ENCODE assay signal across 8 cellular contexts in the genomic region with DNA sequence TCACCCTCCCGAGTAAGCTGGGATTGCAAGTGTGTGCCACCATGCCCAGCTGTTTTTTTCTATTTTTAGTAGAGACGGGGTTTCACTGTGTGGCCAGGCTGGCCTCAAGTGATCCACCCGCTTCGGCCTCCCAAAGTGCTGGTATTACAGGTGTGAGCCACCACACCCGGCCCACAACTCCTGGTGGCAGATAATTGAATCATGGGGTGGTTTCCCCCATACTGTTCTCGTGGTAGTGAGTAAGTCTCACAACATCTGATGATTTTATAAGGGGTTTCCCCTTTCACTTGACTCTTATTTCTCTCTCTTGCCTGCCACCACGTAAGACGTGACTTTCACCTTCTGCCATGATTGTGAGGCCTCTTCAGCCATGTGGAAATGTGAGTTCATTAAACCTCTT.
DNase-seq lines count a peak whose midpoint lies in the region; ATAC-seq and TF ChIP-seq lines count a peak whose summit lies in the region.
"Not testable (repeated sequence)": the region's sequence is repeated elsewhere in the genome, so short reads cannot be mapped to it uniquely, and the experiment has no call there.

No MANE protein-coding gene starts in this region.

- not testable (repeated sequence) for H3K4me3 Mint-ChIP-seq in activated naive CD8-positive, alpha-beta T cell treated with anti-CD3 and anti-CD28 coated beads, Interleukin-2, amount 50 U/mL, for 24 hours; nephron

- not testable (repeated sequence) for H3K4me1 Mint-ChIP-seq in activated naive CD8-positive, alpha-beta T cell treated with anti-CD3 and anti-CD28 coated beads, Interleukin-2, amount 50 U/mL, for 24 hours
- H3K4me1 Mint-ChIP-seq in nephron = peaks cover 42% of the 10 kb centered on the region

- not testable (repeated sequence) for H3K9me3 Mint-ChIP-seq in activated naive CD8-positive, alpha-beta T cell treated with anti-CD3 and anti-CD28 coated beads, Interleukin-2, amount 50 U/mL, for 24 hours; nephron

- in situ Hi-C loops in transverse colon (cut with MboI; ENCODE audit: low pct_ligation_motif_present in 1 of 4, low pct_unique_long_range_greater_than_20kb in 1 of 4, low sequenced_read_pairs in 3 of 4) = not testable (repeated sequence)

- ATAC-seq in activated naive CD8-positive, alpha-beta T cell treated with anti-CD3 and anti-CD28 coated beads, Interleukin-2, amount 50 U/mL, for 24 hours = peak; percentile 92
- ATAC-seq in foreskin keratinocyte = peak; percentile 28

- not testable (repeated sequence) for H3K36me3 ChIP-seq in HUES48 (ENCODE audit: control insufficient read depth, insufficient read depth, low read length); transverse colon

- DNase-seq in activated CD8-positive, alpha-beta memory T cell treated with anti-CD3 and anti-CD28 coated beads, Interleukin-2, amount 50 U/mL, for 48 hours = peak; percentile 65
- peak; percentile 48 for DNase-seq in activated naive CD8-positive, alpha-beta T cell treated with anti-CD3 and anti-CD28 coated beads, Interleukin-2, amount 50 U/mL, for 24 hours
- DNase-seq in foreskin keratinocyte = not testable (repeated sequence)
- peak; percentile 12 to 37 (median 23) for DNase-seq in stimulated activated CD4-positive, alpha-beta T cell treated with anti-CD3 and anti-CD28 coated beads, Interleukin-12 subunit alpha, Interleukin-12 subunit beta, amount 100 ng/mL, for 48 hours (ENCODE audit: low read depth in 2 of 3, low spot score in 1 of 3)
- DNase-seq in stimulated activated CD8-positive, alpha-beta memory T cell treated with anti-CD3 and anti-CD28 coated beads, Interleukin-7, amount 100 ng/mL, for 48 hours (ENCODE audit: extremely low read depth in 1 of 2, low read depth in 1 of 2) = peak; percentile 4 to 45
- DNase-seq in transverse colon = peak; percentile 12

- H3K27me3 ChIP-seq in HUES48 (ENCODE audit: control insufficient read depth, insufficient read depth, low read length); foreskin keratinocyte; transverse colon: not testable (repeated sequence)

- not testable (repeated sequence) for TF ChIP-seq POLR2A in transverse colon (IDR thresholded peaks at IDR 0.05)

- intact Hi-C loops in transverse colon (cut with DNase I; ENCODE audit: low total_unique reads) = loop anchor here (5.0 kb wide), 1 partner anchor 81 kb away; the partner anchor contains the start of genes SEPTIN10 and SOWAHC

- not testable (repeated sequence) for H3K4me1 ChIP-seq in HUES48 (ENCODE audit: control insufficient read depth, insufficient read depth, low read length); foreskin keratinocyte
- peaks cover 47 to 81% (median 57%) of the 10 kb centered on the region in 4 donors for H3K4me1 ChIP-seq in transverse colon

- not testable (repeated sequence) for H3K27ac Mint-ChIP-seq in activated naive CD8-positive, alpha-beta T cell treated with anti-CD3 and anti-CD28 coated beads, Interleukin-2, amount 50 U/mL, for 24 hours
- peak overlapping the region; percentile 22 to 70 (median 46) for H3K27ac Mint-ChIP-seq in nephron

- H3K9me3 ChIP-seq in HUES48 (ENCODE audit: control insufficient read depth, insufficient read depth, low read length); transverse colon: not testable (repeated sequence)

- H3K27ac ChIP-seq in HUES48 (ENCODE audit: low read depth, low read length) (peak overlapping the region; percentile 75), transverse colon (peak overlapping the region; percentile 92 to 97 (median 95))
- not testable (repeated sequence) for H3K27ac ChIP-seq in foreskin keratinocyte

- not testable (repeated sequence) for TF ChIP-seq CTCF in foreskin keratinocyte (conservative IDR thresholded peaks at IDR 0.05); nephron (IDR thresholded peaks at IDR 0.05; ENCODE audit: unreplicated experiment in 3 of 3); transverse colon (IDR thresholded peaks at IDR 0.05)

- H3K36me3 Mint-ChIP-seq in activated naive CD8-positive, alpha-beta T cell treated with anti-CD3 and anti-CD28 coated beads, Interleukin-2, amount 50 U/mL, for 24 hours (ENCODE audit: low read depth); nephron (ENCODE audit: low read depth): not testable (repeated sequence)

- not testable (repeated sequence) for H3K9ac ChIP-seq in HUES48 (ENCODE audit: low read depth, low read length)

- not testable (repeated sequence) for TF ChIP-seq EP300 in transverse colon (IDR thresholded peaks at IDR 0.05; ENCODE audit: low read depth)

- 64 to 78% methylated on average over 6 to 8 of the region's 8 CpGs for WGBS in transverse colon (ENCODE audit: low coverage in 1 of 2), 2 donors

- H3K4me3 ChIP-seq in HUES48 (ENCODE audit: low read depth, low read length); transverse colon: not testable (repeated sequence)

- H3K27me3 Mint-ChIP-seq in activated naive CD8-positive, alpha-beta T cell treated with anti-CD3 and anti-CD28 coated beads, Interleukin-2, amount 50 U/mL, for 24 hours = peaks cover 18% of the 10 kb centered on the region
- H3K27me3 Mint-ChIP-seq in nephron (ENCODE audit: low read depth) = not testable (repeated sequence)
